ENCODE assay signal across 19 cellular contexts in the genomic region with DNA sequence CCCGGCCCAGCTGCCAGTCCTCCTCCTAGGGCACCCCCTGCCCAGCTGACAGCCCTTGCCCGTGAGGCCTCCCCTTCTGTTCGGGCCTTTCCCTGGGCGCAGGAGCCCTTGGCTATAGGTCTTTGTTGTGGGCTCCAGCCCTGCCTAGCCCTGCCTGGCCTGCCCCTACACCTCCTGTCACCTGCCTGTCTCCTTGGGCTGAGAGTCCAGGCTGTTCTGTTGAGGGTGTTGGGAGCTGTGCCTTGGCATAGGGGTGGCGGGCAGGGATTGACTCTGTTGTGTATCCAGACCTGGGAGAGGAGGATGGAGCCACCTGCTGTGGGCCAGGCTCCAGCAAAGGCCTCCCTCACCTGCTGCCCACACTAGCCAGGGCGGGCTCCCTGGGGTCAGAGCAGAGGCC. TPM values are rescaled to one million over a fixed set of nuclear protein-coding genes. Genes with fewer than 3 reads are reported as not detected.
DNase-seq lines count a peak whose midpoint lies in the region; ATAC-seq and TF ChIP-seq lines count a peak whose summit lies in the region.
"Had no signal": no experiment of that assay in that cellular context is flagged by ENCODE, and none has a peak within 500 bp of the region (broad histone marks: within the 10 kb centered on the region; RNA-seq: fewer than 3 reads in every experiment).

No MANE protein-coding gene starts in this region.

- H3K27ac ChIP-seq in BLaER1 treated with 17β-estradiol and CSF1 and Interleukin-3, amounts not matched to agents 10 nM and 100 nM = no peak overlapping the region
- H3K27ac ChIP-seq in neural progenitor cell = no peak overlapping the region
- H3K27ac ChIP-seq: GM23248 had no signal

- H4K20me1 ChIP-seq in BLaER1 treated with 17β-estradiol and CSF1 and Interleukin-3, amounts not matched to agents 10 nM and 100 nM = peaks cover 0 to 10% (median 0%) of the 10 kb centered on the region in 11 experiments; a peak in 7 of 22 replicates
- H4K20me1 ChIP-seq in neural progenitor cell (ENCODE audit: low read depth) = no peaks in the 10 kb centered on the region

- H3K36me3 ChIP-seq in BLaER1 treated with 17β-estradiol and CSF1 and Interleukin-3, amounts not matched to agents 10 nM and 100 nM = no peaks in the 10 kb centered on the region
- H3K36me3 ChIP-seq in neural progenitor cell = no peaks in the 10 kb centered on the region

- peaks cover 0 to 63% (median 0%) of the 10 kb centered on the region in 11 experiments; a peak in 5 of 22 replicates for H3K27me3 ChIP-seq in BLaER1 treated with 17β-estradiol and CSF1 and Interleukin-3, amounts not matched to agents 10 nM and 100 nM
- H3K27me3 ChIP-seq in neural progenitor cell = no peaks in the 10 kb centered on the region

- no peak overlapping the region for H3K4me3 ChIP-seq in BLaER1 treated with 17β-estradiol and CSF1 and Interleukin-3, amounts not matched to agents 10 nM and 100 nM
- no peak overlapping the region for H3K4me3 ChIP-seq in neural progenitor cell
- H3K4me3 ChIP-seq: GM23248, K562 had no signal

- H3K36me3 Mint-ChIP-seq in endothelial cell (ENCODE audit: low read depth, unreplicated experiment) (peaks cover 5% of the 10 kb centered on the region), neural progenitor cell (no peaks in the 10 kb centered on the region)

- H2AFZ ChIP-seq in neural progenitor cell (replicated peaks) = no peak overlapping the region
- H2AFZ ChIP-seq: GM23248 had no signal

- peaks cover 13 to 22% (median 15%) of the 10 kb centered on the region in 11 experiments; a peak in 21 of 22 replicates for H3K9me3 ChIP-seq in BLaER1 treated with 17β-estradiol and CSF1 and Interleukin-3, amounts not matched to agents 10 nM and 100 nM (replicated peaks in 1 of 11)
- H3K9me3 ChIP-seq in neural progenitor cell (ENCODE audit: low read depth) = no peaks in the 10 kb centered on the region

- H3F3A ChIP-seq in neural progenitor cell (ENCODE audit: low read depth) = no peaks in the 10 kb centered on the region

- H3K27ac Mint-ChIP-seq in endothelial cell (ENCODE audit: unreplicated experiment) (no peak overlapping the region), neural progenitor cell (no peak overlapping the region)
- H3K27ac Mint-ChIP-seq: CD4-positive, alpha-beta T cell had no signal

- no peak overlapping the region for H3K9ac ChIP-seq in BLaER1 treated with 17β-estradiol and CSF1 and Interleukin-3, amounts not matched to agents 10 nM and 100 nM
- no peak overlapping the region for H3K9ac ChIP-seq in neural progenitor cell
- H3K9ac ChIP-seq: GM23248 had no signal

- intact Hi-C loops in sciatic nerve (cut with DNase I) = no loop called here

- H3K4me2 ChIP-seq in BLaER1 treated with 17β-estradiol and CSF1 and Interleukin-3, amounts not matched to agents 10 nM and 100 nM = peak overlapping the region; percentile 32 to 88 (median 84)
- no peak overlapping the region for H3K4me2 ChIP-seq in neural progenitor cell

- ATAC-seq in sciatic nerve (no peak), GM19452 (IDR thresholded peaks at IDR 0.05; ENCODE audit: unreplicated experiment) (no peak)
- ATAC-seq: K562 had no signal

- H3K9me3 Mint-ChIP-seq in endothelial cell (ENCODE audit: unreplicated experiment) (peaks cover 6% of the 10 kb centered on the region), neural progenitor cell (peaks cover 9% of the 10 kb centered on the region)
- H3K9me3 Mint-ChIP-seq: CD4-positive, alpha-beta T cell had no signal

- DNase-seq in DMS 273 treated with DMSO at 0.1 percent for 48 hours (lab: John Stamatoyannopoulos, UW) (peak; percentile 70), islet precursor cell (peak; percentile 41), sciatic nerve (ENCODE audit: low spot score) (peak; percentile 33), HuH-7.5 (ENCODE audit: low spot score) (no peak), endothelial cell (ENCODE audit: low spot score) (no peak), neural progenitor cell (ENCODE audit: low spot score) (no peak)
- DNase-seq: GM23248; NCI-H187; NCI-H446; NCI-H69; NK-92 treated with Interleukin-12 subunit alpha and Interleukin-12 subunit beta, amount 100 ng/mL, for 24 hours; OCI-M1; RPMI8226; SIG-M5 had no signal

- H3K27me3 Mint-ChIP-seq in endothelial cell (ENCODE audit: unreplicated experiment) = peaks cover 5% of the 10 kb centered on the region
- peaks cover 2% of the 10 kb centered on the region for H3K27me3 Mint-ChIP-seq in neural progenitor cell (ENCODE audit: insufficient read depth, low read depth)

- H3K4me3 Mint-ChIP-seq in endothelial cell (ENCODE audit: unreplicated experiment) (no peak overlapping the region), neural progenitor cell (no peak overlapping the region)
- H3K4me3 Mint-ChIP-seq: CD4-positive, alpha-beta T cell had no signal

- peaks cover 2% of the 10 kb centered on the region for H3K4me1 Mint-ChIP-seq in endothelial cell (ENCODE audit: unreplicated experiment)
- no peaks in the 10 kb centered on the region for H3K4me1 Mint-ChIP-seq in neural progenitor cell

- TF ChIP-seq CTCF in endothelial cell (IDR thresholded peaks at IDR 0.05; ENCODE audit: unreplicated experiment) (no peak), neural progenitor cell (IDR thresholded peaks at IDR 0.05) (no peak)

- no peaks in the 10 kb centered on the region for H3K79me2 ChIP-seq in neural progenitor cell (ENCODE audit: low read depth)

- peaks cover 55 to 72% (median 69%) of the 10 kb centered on the region in 10 experiments for H3K4me1 ChIP-seq in BLaER1 treated with 17β-estradiol and CSF1 and Interleukin-3, amounts not matched to agents 10 nM and 100 nM
- no peaks in the 10 kb centered on the region for H3K4me1 ChIP-seq in neural progenitor cell

RNA-seq across cellular contexts. Expression of gene FCN2, which starts 11.6 kb away (rescaled TPM):
- total RNA-seq in sciatic nerve (not detected), endothelial cell (ENCODE audit: unreplicated experiment) (not detected), neural progenitor cell (ENCODE audit: low replicate concordance) (not detected in 2 replicates)
- total RNA-seq: CD4-positive, alpha-beta T cell; G401; GM23248; K562 had no signal

RNA-seq across cellular contexts. Expression of gene FCN1, which starts 25.5 kb away (rescaled TPM):
- total RNA-seq in sciatic nerve (16.1 TPM), endothelial cell (ENCODE audit: unreplicated experiment) (not detected), neural progenitor cell (ENCODE audit: low replicate concordance) (not detected in 2 replicates)
- total RNA-seq: G401, GM23248, K562 had no signal

Comparison
In these comparisons a context has a peak if more than half of its experiments do, and no peak if none do; other contexts are left out.
1. DNase-seq: peak in DMS 273 treated with DMSO at 0.1 percent for 48 hours (single experiment), islet precursor cell (single experiment) and sciatic nerve (single experiment); none in HuH-7.5 (single experiment), endothelial cell (single experiment) and neural progenitor cell (single experiment).
2. RNA of gene FCN1, which starts 25.5 kb away (total RNA-seq): 16.1 TPM in sciatic nerve (single experiment); not detected in endothelial cell (single experiment) and not detected in neural progenitor cell; every median in the first group is over 10 times any median in the second.